ENCODE assay signal across 1 cellular context in the genomic region with DNA sequence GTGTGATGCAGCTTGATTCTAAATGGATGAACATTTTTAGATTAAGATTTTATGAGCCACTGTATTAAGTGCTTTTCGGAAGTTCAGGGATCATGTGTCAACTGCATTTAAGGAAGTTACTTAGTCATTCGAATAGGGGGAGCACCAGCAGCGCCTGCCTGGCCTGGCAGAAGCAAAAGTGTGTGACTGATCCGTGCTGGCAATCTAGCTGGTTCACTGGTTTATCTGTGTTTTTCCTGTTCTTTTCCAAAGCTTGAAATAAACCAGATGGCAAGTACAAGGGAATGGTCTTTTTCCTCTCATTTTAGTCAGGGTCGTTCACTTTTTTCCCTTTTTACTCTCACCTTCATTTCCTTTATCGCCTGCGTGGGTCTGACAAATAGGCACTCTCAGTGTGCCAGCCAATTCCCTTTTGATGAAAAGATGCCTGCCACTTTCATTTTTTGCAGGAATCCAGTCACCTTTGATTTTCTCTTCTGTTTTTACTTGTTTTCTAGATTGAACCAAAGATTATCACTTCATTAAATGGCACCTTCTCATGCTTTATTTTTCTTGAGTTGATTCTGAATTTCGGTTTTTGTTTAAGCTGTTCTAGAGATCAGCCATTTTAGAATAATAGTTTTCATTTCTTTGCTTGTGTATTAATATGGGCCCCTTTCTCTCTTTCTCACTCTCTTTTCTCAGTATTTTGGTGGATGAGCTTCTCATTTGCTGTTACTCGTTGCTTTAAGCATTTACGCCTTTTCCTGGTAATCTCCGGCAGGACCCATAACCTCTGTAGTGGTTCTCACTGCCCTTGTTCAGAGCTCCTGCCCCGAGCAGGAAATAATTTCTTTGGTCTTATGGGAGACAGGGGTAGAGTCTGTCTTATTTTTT.
TF ChIP-seq lines count a peak whose summit lies in the region.

No MANE protein-coding gene starts in this region.

TF ChIP-seq in H1, 55 proteins besides CTCF, POLR2A, EP300 and RAD21 (continued from another document):
- TF ChIP-seq FOSL1 (IDR thresholded peaks at IDR 0.05; ENCODE audit: insufficient read depth, low read depth, low read length): no peak
- TF ChIP-seq KDM1A (IDR thresholded peaks at IDR 0.05; ENCODE audit: borderline replicate concordance, low read length): no peak
- no peak for TF ChIP-seq GTF2F1 (IDR thresholded peaks at IDR 0.05; ENCODE audit: borderline replicate concordance, low read depth, low read length)
TF ChIP-seq in H1: peak in this region for 0.
